20 cellular contexts compared by ENCODE assay signal in the genomic region with DNA sequence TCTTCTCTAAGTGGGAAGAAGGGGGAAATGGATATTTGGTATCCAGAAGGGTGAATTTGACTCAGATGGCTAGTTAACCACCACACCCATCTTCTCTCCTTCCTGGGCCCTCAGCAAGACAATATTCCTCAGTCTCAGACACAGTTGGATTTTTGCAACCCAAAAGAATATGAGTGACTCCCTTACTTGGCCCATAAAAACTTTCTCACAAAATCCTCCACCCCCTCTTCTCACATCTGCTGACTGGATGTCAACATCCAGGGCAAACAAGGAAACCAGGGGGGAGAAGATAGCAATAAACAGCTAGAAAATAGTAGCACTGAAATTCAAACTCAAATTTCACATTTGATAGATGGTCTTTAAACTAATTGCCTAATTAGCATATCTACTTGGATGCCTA. TPM values are rescaled to one million over a fixed set of nuclear protein-coding genes. Genes with fewer than 3 reads are reported as not detected.
"Had no signal": no experiment of that assay in that cellular context is flagged by ENCODE, and none has a peak within 500 bp of the region (broad histone marks: within the 10 kb centered on the region; RNA-seq: fewer than 3 reads in every experiment).

No MANE protein-coding gene starts in this region.

- H3K27me3 ChIP-seq: brain microvascular endothelial cell, hepatocyte, tibial artery, vagina had no signal

- ATAC-seq: T-helper 17 cell had no signal

- H3K9me3 ChIP-seq: left ventricle myocardium inferior, tibial artery, vagina had no signal

- H3K27ac ChIP-seq: brain microvascular endothelial cell, left ventricle myocardium inferior, skin epidermis, tibial artery, vagina had no signal

- H3K4me1 ChIP-seq: left ventricle myocardium inferior, tibial artery, vagina had no signal

- H3K79me2 ChIP-seq: hepatocyte had no signal

- H3K4me3 ChIP-seq: hepatocyte, left ventricle myocardium inferior, skin epidermis, tibial artery, vagina had no signal

- H2AFZ ChIP-seq: hepatocyte had no signal

- DNase-seq: activated CD4-positive, alpha-beta memory T cell treated with anti-CD3 and anti-CD28 coated beads, Interleukin-2, amount 10 ng/mL, durations not matched to agents 7 days and 5 days; activated CD4-positive, alpha-beta T cell treated with anti-CD3 and anti-CD28 coated beads for 4 hours; activated CD8-positive, alpha-beta memory T cell treated with anti-CD3 and anti-CD28 coated beads, Interleukin-2, amount 50 U/mL, for 4 hours; activated gamma-delta T cell; activated T-cell treated with anti-CD3 and anti-CD28 coated beads, Interleukin-2, amount 50 U/mL, for 72 hours; dermis blood vessel endothelial cell; erythroblast; left ventricle myocardium inferior; mesendoderm; posterior cingulate gyrus; retina; stimulated activated CD4-positive, alpha-beta T cell treated with anti-CD3 and anti-CD28 coated beads, Interleukin-4, amount 100 ng/mL, for 24 hours; stimulated activated naive CD4-positive, alpha-beta T cell; T-helper 17 cell; tibial artery had no signal

- H3K4me2 ChIP-seq: hepatocyte had no signal

- H3K36me3 ChIP-seq: brain microvascular endothelial cell, left ventricle myocardium inferior, tibial artery, vagina had no signal

RNA-seq across cellular contexts. Expression of gene SULT1C4, which starts 36.0 kb away (rescaled TPM):
- total RNA-seq: activated CD4-positive, alpha-beta memory T cell treated with anti-CD3 and anti-CD28 coated beads, Interleukin-2, amount 10 ng/mL, durations not matched to agents 7 days and 5 days; activated T-cell treated with anti-CD3 and anti-CD28 coated beads, Interleukin-2, amount 50 U/mL, for 72 hours; natural killer cell treated with Interleukin-12 subunit alpha and Interleukin-12 subunit beta and Interleukin-15 and Interleukin-18, amount 100 ng/mL, for 72 hours had no signal
